ENCODE assay signal across 10 cellular contexts in genomic region chr3:186788482-186789370, GRCh38. TPM values are rescaled to one million over a fixed set of nuclear protein-coding genes. Genes with fewer than 3 reads are reported as not detected.
DNase-seq lines count a peak whose midpoint lies in the region; ATAC-seq and TF ChIP-seq lines count a peak whose summit lies in the region.
"Had no signal": no experiment of that assay in that cellular context is flagged by ENCODE, and none has a peak within 500 bp of the region (broad histone marks: within the 10 kb centered on the region; RNA-seq: fewer than 3 reads in every experiment).

No MANE protein-coding gene starts in this region.

- no peak for TF ChIP-seq CTCF in GM20000 (IDR thresholded peaks at IDR 0.05; ENCODE audit: extremely low read depth, missing control alignments)

- H2AFZ ChIP-seq in ACC112 (ENCODE audit: low read length, unreplicated experiment): no peak overlapping the region

- H3K27me3 ChIP-seq in ACC112 (ENCODE audit: insufficient read depth, low read length): no peaks in the 10 kb centered on the region

- DNase-seq in ELF-1 (ENCODE audit: low read depth, low spot score) (peak; percentile 20), erythroblast (lab: John Stamatoyannopoulos, UW) (peak; percentile 27 to 28), GM20000 (ENCODE audit: low spot score) (no peak)
- DNase-seq: GF-D8 had no signal

- peaks cover 51% of the 10 kb centered on the region for H3K79me2 ChIP-seq in ACC112 (ENCODE audit: control insufficient read depth, insufficient read depth, low read length, unreplicated experiment)

- H3K27ac ChIP-seq in ACC112 (ENCODE audit: low read depth, low read length): peak overlapping the region; percentile 7; the same call in 1 of the 2 replicates

- H3K4me3 ChIP-seq in ACC112 (ENCODE audit: low read depth, low read length): peak overlapping the region; percentile 97
- H3K4me3 ChIP-seq: lung had no signal

- peak; percentile 15 for TF ChIP-seq POLR2A in erythroblast (IDR thresholded peaks at IDR 0.05; ENCODE audit: low read length)

- H3K36me3 ChIP-seq in ACC112 (ENCODE audit: insufficient read depth, low read length): peaks cover 69% of the 10 kb centered on the region

- ATAC-seq in HG03571 (IDR thresholded peaks at IDR 0.05; ENCODE audit: unreplicated experiment) (no peak), GM21447 (IDR thresholded peaks at IDR 0.05; ENCODE audit: unreplicated experiment) (no peak), HG03469 (IDR thresholded peaks at IDR 0.05; ENCODE audit: unreplicated experiment) (no peak)

- H3K4me1 ChIP-seq in ACC112 (ENCODE audit: control insufficient read depth, insufficient read depth, low read length, unreplicated experiment): peaks cover 20% of the 10 kb centered on the region

TF ChIP-seq in PFSK-1, 5 proteins besides CTCF, POLR2A, EP300 and RAD21:
- TF ChIP-seq SIN3A (IDR thresholded peaks at IDR 0.05; ENCODE audit: borderline replicate concordance, insufficient read depth, low read length) (no peak), TAF1 (IDR thresholded peaks at IDR 0.05; ENCODE audit: borderline replicate concordance, insufficient read depth, low read length) (no peak), POLR2AphosphoS5 (IDR thresholded peaks at IDR 0.05; ENCODE audit: low read depth, low read length) (peak; percentile 16; the same call in 1 of the 2 replicates)
TF ChIP-seq in PFSK-1: peak in this region for 1.

RNA-seq across cellular contexts. Expression of gene EIF4A2, which starts 5.3 kb away (rescaled TPM):
- 104 TPM for polyA plus RNA-seq in PFSK-1 (2012; ENCODE audit: insufficient read length, low read depth)

RNA-seq across cellular contexts. Expression of gene RFC4, which starts 17.6 kb away (rescaled TPM):
- 23.4 TPM for polyA plus RNA-seq in PFSK-1 (2012; ENCODE audit: insufficient read length, low read depth)

RNA-seq across cellular contexts. Expression of gene ADIPOQ, which starts 53.8 kb away (rescaled TPM):
- polyA plus RNA-seq in PFSK-1 (2012; ENCODE audit: insufficient read length, low read depth): not detected
